19 cellular contexts compared by ENCODE assay signal in the genomic region with DNA sequence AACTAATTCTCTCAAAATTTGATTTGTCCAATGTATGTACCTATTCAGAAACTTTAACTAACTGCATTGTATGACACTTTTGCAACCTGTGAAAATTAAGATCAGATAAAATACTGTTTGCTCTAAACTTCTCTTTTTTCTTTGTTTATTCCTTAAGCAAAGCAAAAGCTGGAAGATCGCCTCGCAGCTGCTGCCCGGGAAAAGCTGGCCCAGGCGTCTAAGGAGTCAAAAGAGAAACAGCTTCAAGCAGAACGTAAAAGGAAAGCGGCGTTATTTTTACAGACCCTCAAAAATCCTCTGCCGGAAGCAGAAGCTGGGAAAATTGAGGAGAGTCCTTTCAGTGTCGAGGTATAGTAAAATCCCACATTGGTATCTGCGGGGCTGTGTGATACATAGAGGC.
"Had no signal": no experiment of that assay in that cellular context is flagged by ENCODE, and none has a peak within 500 bp of the region (broad histone marks: within the 10 kb centered on the region; RNA-seq: fewer than 3 reads in every experiment).

No MANE protein-coding gene starts in this region.

- ATAC-seq: heart right ventricle; natural killer cell treated with Interleukin-12 subunit alpha and Interleukin-12 subunit beta and Interleukin-15 and Interleukin-18, amount 100 ng/mL, for 72 hours; pancreas; right cardiac atrium; stimulated activated naive CD8-positive, alpha-beta T cell treated with anti-CD3 and anti-CD28 coated beads, Interleukin-15, Interleukin-2, amounts not matched to agents 100 U/mL and 50 U/mL, for 24 hours had no signal

- H3K9me3 Mint-ChIP-seq: endodermal cell; natural killer cell treated with Interleukin-12 subunit alpha and Interleukin-12 subunit beta and Interleukin-15 and Interleukin-18, amount 100 ng/mL, for 72 hours; type B pancreatic cell had no signal

- H3K27ac ChIP-seq: colonic mucosa, heart right ventricle, pancreas, suprapubic skin, thyroid gland had no signal

- H3K27ac Mint-ChIP-seq: endodermal cell, mesothelial cell of epicardium, progenitor cell of endocrine pancreas, type B pancreatic cell had no signal

- H3K4me3 Mint-ChIP-seq: endodermal cell; mesothelial cell of epicardium; natural killer cell treated with Interleukin-12 subunit alpha and Interleukin-12 subunit beta and Interleukin-15 and Interleukin-18, amount 100 ng/mL, for 72 hours; type B pancreatic cell had no signal

- H3K4me1 ChIP-seq: colonic mucosa, heart right ventricle, pancreas, suprapubic skin, thyroid gland had no signal

- H3K4me3 ChIP-seq: colonic mucosa, heart right ventricle, pancreas, smooth muscle cell, suprapubic skin, thyroid gland had no signal

- DNase-seq: colonic mucosa; dermis blood vessel endothelial cell; effector CD4-positive, alpha-beta T cell; endodermal cell; heart right ventricle; hypothalamus; kidney glomerular epithelial cell; occipital lobe; pancreas; right cardiac atrium; stimulated activated CD4-positive, alpha-beta T cell treated with anti-CD3 and anti-CD28 coated beads, Interleukin-2, amount 100 ng/mL, for 48 hours; stimulated activated naive CD8-positive, alpha-beta T cell treated with anti-CD3 and anti-CD28 coated beads, Interleukin-15, Interleukin-2, amounts not matched to agents 100 U/mL and 50 U/mL, for 24 hours; thyroid gland had no signal

- H3K9me3 ChIP-seq: colonic mucosa, heart right ventricle, pancreas, suprapubic skin, thyroid gland had no signal

- H3K4me2 ChIP-seq: smooth muscle cell had no signal

- H3K27me3 Mint-ChIP-seq: natural killer cell treated with Interleukin-12 subunit alpha and Interleukin-12 subunit beta and Interleukin-15 and Interleukin-18, amount 100 ng/mL, for 72 hours; progenitor cell of endocrine pancreas; type B pancreatic cell had no signal

- H3K27me3 ChIP-seq: colonic mucosa, heart right ventricle, pancreas, suprapubic skin, thyroid gland had no signal

- H3K4me1 Mint-ChIP-seq: endodermal cell, mesothelial cell of epicardium had no signal
